In genomic region chr12:110179291-110179690, GRCh38 we compare ENCODE assay signal across 20 cellular contexts. TPM values are rescaled to one million over a fixed set of nuclear protein-coding genes. Genes with fewer than 3 reads are reported as not detected.
DNase-seq lines count a peak whose midpoint lies in the region; ATAC-seq, FAIRE-seq and TF ChIP-seq lines count a peak whose summit lies in the region.
"Had no signal": no experiment of that assay in that cellular context is flagged by ENCODE, and none has a peak within 500 bp of the region (broad histone marks: within the 10 kb centered on the region; RNA-seq: fewer than 3 reads in every experiment).

No MANE protein-coding gene starts in this region.

- H3K9ac ChIP-seq in BLaER1 treated with 17β-estradiol and CSF1 and Interleukin-3, amounts not matched to agents 10 nM and 100 nM, result no peak overlapping the region
- no peak overlapping the region for H3K9ac ChIP-seq in Karpas-422 (ENCODE audit: low read length)

- DNase-seq in Karpas-422 (peak; percentile 65), brain microvascular endothelial cell (peak; percentile 73), kidney tubule cell (ENCODE audit: low spot score) (peak; percentile 64), GM20000 (ENCODE audit: low spot score) (no peak), frontal cortex (ENCODE audit: low spot score in 2 of 2) (no peak), 8988T (no peak)
- DNase-seq: body of pancreas; CD4-positive, alpha-beta T cell; effector memory CD8-positive, alpha-beta T cell; H7; left lung; naive thymus-derived CD4-positive, alpha-beta T cell; NCI-H1694 treated with DMSO at 0.1 percent for 48 hours; NCI-H526 treated with DMSO at 0.1 percent for 48 hours; stimulated activated CD4-positive, alpha-beta T cell treated with anti-CD3 and anti-CD28 coated beads, Interleukin-2, amount 100 ng/mL, for 24 hours; stimulated activated CD8-positive, alpha-beta memory T cell treated with anti-CD3 and anti-CD28 coated beads, Interleukin-4, amount 100 ng/mL, for 48 hours had no signal

- H4K20me1 ChIP-seq in BLaER1 treated with 17β-estradiol and CSF1 and Interleukin-3, amounts not matched to agents 10 nM and 100 nM, result no peaks in the 10 kb centered on the region
- no peaks in the 10 kb centered on the region for H4K20me1 ChIP-seq in Karpas-422 (ENCODE audit: insufficient read depth, low read depth, low read length)

- H3K4me1 ChIP-seq in BLaER1 treated with 17β-estradiol and CSF1 and Interleukin-3, amounts not matched to agents 10 nM and 100 nM, result peaks cover 0 to 25% (median 13%) of the 10 kb centered on the region in 10 experiments; a peak in 11 of 20 replicates
- peaks cover 21% of the 10 kb centered on the region for H3K4me1 ChIP-seq in Karpas-422 (ENCODE audit: low read length)
- H3K4me1 ChIP-seq: left lung had no signal

- H3K4me2 ChIP-seq in BLaER1 treated with 17β-estradiol and CSF1 and Interleukin-3, amounts not matched to agents 10 nM and 100 nM, result peak overlapping the region in 7 of 11 experiments; percentile 13 to 53 (median 24); a peak in 9 of 22 replicates
- peak overlapping the region; percentile 12 for H3K4me2 ChIP-seq in Karpas-422 (ENCODE audit: low read depth, low read length, poor library complexity, severe bottlenecking)

- H3K27ac ChIP-seq in BLaER1 treated with 17β-estradiol and CSF1 and Interleukin-3, amounts not matched to agents 10 nM and 100 nM, result peak overlapping the region in 3 of 11 experiments; percentile 3 to 51 (median 45); a peak in 2 of 22 replicates
- H3K27ac ChIP-seq in Karpas-422 (ENCODE audit: low read length), result no peak overlapping the region
- no peak overlapping the region for H3K27ac ChIP-seq in brain microvascular endothelial cell
- H3K27ac ChIP-seq: body of pancreas, vagina had no signal

- H3K27me3 ChIP-seq in BLaER1 treated with 17β-estradiol and CSF1 and Interleukin-3, amounts not matched to agents 10 nM and 100 nM, result no peaks in the 10 kb centered on the region
- no peaks in the 10 kb centered on the region for H3K27me3 ChIP-seq in Karpas-422 (ENCODE audit: low read length)
- no peaks in the 10 kb centered on the region for H3K27me3 ChIP-seq in brain microvascular endothelial cell (replicated peaks)
- H3K27me3 ChIP-seq: body of pancreas, left lung, right atrium auricular region, vagina had no signal

- peaks cover 0 to 43% (median 16%) of the 10 kb centered on the region in 11 experiments; a peak in 15 of 22 replicates for H3K36me3 ChIP-seq in BLaER1 treated with 17β-estradiol and CSF1 and Interleukin-3, amounts not matched to agents 10 nM and 100 nM
- H3K36me3 ChIP-seq in Karpas-422 (ENCODE audit: insufficient read depth, low read length), result no peaks in the 10 kb centered on the region
- peaks cover 8% of the 10 kb centered on the region for H3K36me3 ChIP-seq in brain microvascular endothelial cell (replicated peaks)
- H3K36me3 ChIP-seq: left lung, right atrium auricular region, vagina had no signal

- H3K9me2 ChIP-seq in Karpas-422 (replicated peaks; ENCODE audit: insufficient read depth, low read length), result no peaks in the 10 kb centered on the region

- H3K4me3 ChIP-seq in BLaER1 treated with 17β-estradiol and CSF1 and Interleukin-3, amounts not matched to agents 10 nM and 100 nM, result no peak overlapping the region
- no peak overlapping the region for H3K4me3 ChIP-seq in Karpas-422 (ENCODE audit: low read length)
- H3K4me3 ChIP-seq in brain microvascular endothelial cell (ENCODE audit: low read depth, low read length), result no peak overlapping the region
- H3K4me3 ChIP-seq: body of pancreas, left lung, right atrium auricular region, vagina had no signal

- H3K79me2 ChIP-seq in Karpas-422 (ENCODE audit: low read length), result no peaks in the 10 kb centered on the region

- in situ Hi-C loops in brain microvascular endothelial cell (cut with HindIII; ENCODE audit: low pct_ligation_motif_present, low sequenced_read_pairs), result no loop called here

- no peak for FAIRE-seq in frontal cortex (lab: Jason Lieb, UNC)

- TF ChIP-seq CTCF in brain microvascular endothelial cell (IDR thresholded peaks at IDR 0.05; ENCODE audit: low read depth, low read length, missing control alignments), result no peak
- TF ChIP-seq CTCF in GM20000 (IDR thresholded peaks at IDR 0.05; ENCODE audit: extremely low read depth, missing control alignments), result no peak

- H3K9me3 ChIP-seq in BLaER1 treated with 17β-estradiol and CSF1 and Interleukin-3, amounts not matched to agents 10 nM and 100 nM (replicated peaks in 1 of 11), result peaks cover 0 to 6% (median 0%) of the 10 kb centered on the region in 11 experiments; a peak in 4 of 22 replicates
- no peaks in the 10 kb centered on the region for H3K9me3 ChIP-seq in Karpas-422 (ENCODE audit: low read length)
- H3K9me3 ChIP-seq: body of pancreas, left lung, right atrium auricular region, vagina had no signal

- ATAC-seq in GM19463 (IDR thresholded peaks at IDR 0.05; ENCODE audit: unreplicated experiment), result no peak
- ATAC-seq: body of pancreas; effector memory CD8-positive, alpha-beta T cell; left lung; naive thymus-derived CD4-positive, alpha-beta T cell had no signal

- no peak overlapping the region for H2AFZ ChIP-seq in Karpas-422 (ENCODE audit: low read length)

RNA-seq across cellular contexts. Expression of gene IFT81, which starts 55.1 kb away (rescaled TPM):
- 9.4 and 9.9 TPM in 2 replicates for total RNA-seq in Karpas-422 (2014; rRNA removed; shearing (Covaris generic); ENCODE audit: low replicate concordance)
- 118 TPM for total RNA-seq in frontal cortex

Comparison
In these comparisons a context has a peak if more than half of its experiments do, and no peak if none do; other contexts are left out.
1. DNase-seq: peak in Karpas-422 (single experiment), brain microvascular endothelial cell (single experiment) and kidney tubule cell (single experiment); none in GM20000 (single experiment), frontal cortex (0 of 2) and 8988T (single experiment).
2. RNA of gene IFT81, which starts 55.1 kb away (total RNA-seq): 118 TPM in frontal cortex (single experiment); 9.4 to 9.9 TPM in Karpas-422; every median in the first group is over 10 times any median in the second.